20 cellular contexts compared by ENCODE assay signal in the genomic region with DNA sequence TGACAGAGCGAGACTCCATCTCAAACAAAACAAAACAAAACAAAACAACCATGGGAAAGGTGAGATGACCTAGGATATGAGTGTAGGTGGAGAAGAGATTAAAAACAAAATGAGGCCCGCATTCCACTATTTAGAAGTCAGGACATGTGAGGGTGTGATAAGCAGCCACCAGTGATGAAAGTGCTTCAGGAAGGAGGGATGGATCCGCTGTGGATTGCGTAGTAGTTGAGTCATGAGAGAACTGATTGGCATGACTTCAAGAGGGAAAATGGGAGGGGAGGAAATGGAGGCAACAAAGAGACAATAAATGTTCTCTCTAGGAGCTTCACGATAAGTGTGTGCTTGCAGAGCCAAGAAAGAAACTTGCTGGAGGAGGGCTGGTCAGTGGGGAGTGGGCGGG.
DNase-seq lines count a peak whose midpoint lies in the region; TF ChIP-seq lines count a peak whose summit lies in the region.
"Had no signal": no experiment of that assay in that cellular context is flagged by ENCODE, and none has a peak within 500 bp of the region (broad histone marks: within the 10 kb centered on the region; RNA-seq: fewer than 3 reads in every experiment).

No MANE protein-coding gene starts in this region.

- no peak overlapping the region for H3K4me2 ChIP-seq in trophoblast cell (ENCODE audit: low read length)

- H4K12ac ChIP-seq in trophoblast cell (ENCODE audit: low read depth, low read length) = no peak overlapping the region

- peaks cover 19% of the 10 kb centered on the region for H3K36me3 Mint-ChIP-seq in HFFc6 (ENCODE audit: low read depth)

- H2AFZ ChIP-seq in trophoblast cell (ENCODE audit: insufficient read depth, low read length, poor library complexity) = no peak overlapping the region

- H3K4me3 ChIP-seq in foreskin fibroblast (ENCODE audit: low read depth in 1 of 2, low read length in 2 of 2) (no peak overlapping the region), trophoblast cell (ENCODE audit: low read depth, low read length) (no peak overlapping the region)
- H3K4me3 ChIP-seq: Peyer's patch, upper lobe of left lung had no signal

- H2BK120ac ChIP-seq in trophoblast cell (ENCODE audit: insufficient read depth, low read length, poor library complexity) = no peak overlapping the region

- no peaks in the 10 kb centered on the region for H3K27me3 ChIP-seq in trophoblast cell (ENCODE audit: insufficient read depth, low read length)
- H3K27me3 ChIP-seq: Peyer's patch, upper lobe of left lung had no signal

- peaks cover 5% of the 10 kb centered on the region; the same call in 1 of the 2 replicates for H3K9me3 Mint-ChIP-seq in HFFc6
- H3K9me3 Mint-ChIP-seq: T-helper 1 cell treated with Interleukin-12 subunit alpha and Interleukin-12 subunit beta and Interleukin-4 antibody, amounts not matched to agents 30 μg/mL and 1 μg/mL, for 36 hours had no signal

- no peak overlapping the region for H3K18ac ChIP-seq in trophoblast cell (ENCODE audit: low read length)

- no peak overlapping the region for H2BK5ac ChIP-seq in trophoblast cell (ENCODE audit: low read depth, low read length, poor library complexity)

- no peaks in the 10 kb centered on the region; the same call in 1 of the 2 replicates for H3K27me3 Mint-ChIP-seq in HFFc6 (ENCODE audit: insufficient read depth)
- H3K27me3 Mint-ChIP-seq: activated naive CD8-positive, alpha-beta T cell treated with anti-CD3 and anti-CD28 coated beads, Interleukin-2, amount 10 ng/mL, durations not matched to agents 7 days and 5 days; naive B cell had no signal

- H3K4me1 ChIP-seq in trophoblast cell (ENCODE audit: control insufficient read depth in 1 of 2, insufficient read depth in 2 of 2, low read length in 2 of 2) = no peaks in the 10 kb centered on the region
- H3K4me1 ChIP-seq: Peyer's patch, upper lobe of left lung had no signal

- no peak overlapping the region for H3K4ac ChIP-seq in trophoblast cell (ENCODE audit: low read depth, low read length)

- no CpG with 5 or more reads among the region's 6 CpGs for WGBS in trophoblast cell (ENCODE audit: extremely low coverage, insufficient coverage, insufficient read length)

- no peak overlapping the region for H4K8ac ChIP-seq in trophoblast cell (ENCODE audit: low read depth, low read length)

- no peak overlapping the region for H3K23ac ChIP-seq in trophoblast cell (ENCODE audit: low read length)

- no peak overlapping the region for H3K14ac ChIP-seq in trophoblast cell (ENCODE audit: low read length)

- no peaks in the 10 kb centered on the region for H3K9me3 ChIP-seq in trophoblast cell (ENCODE audit: insufficient read depth, low read depth, low read length)
- H3K9me3 ChIP-seq: Peyer's patch, upper lobe of left lung had no signal

- H2BK12ac ChIP-seq in trophoblast cell (ENCODE audit: low read length) = no peak overlapping the region

- no peaks in the 10 kb centered on the region for H3K36me3 ChIP-seq in trophoblast cell (ENCODE audit: control insufficient read depth in 1 of 2, insufficient read depth in 2 of 2, low read length in 2 of 2)
- H3K36me3 ChIP-seq: Peyer's patch, upper lobe of left lung had no signal

- H3K27ac Mint-ChIP-seq in HFFc6 = peak overlapping the region; percentile 76
- H3K27ac Mint-ChIP-seq: activated naive CD8-positive, alpha-beta T cell treated with anti-CD3 and anti-CD28 coated beads, Interleukin-2, amount 10 ng/mL, durations not matched to agents 7 days and 5 days; naive B cell; T-helper 1 cell treated with Interleukin-12 subunit alpha and Interleukin-12 subunit beta and Interleukin-4 antibody, amounts not matched to agents 30 μg/mL and 1 μg/mL, for 36 hours had no signal

- H3K9ac ChIP-seq in trophoblast cell (ENCODE audit: low read length) = no peak overlapping the region

- H4K91ac ChIP-seq in trophoblast cell (ENCODE audit: low read depth, low read length) = no peak overlapping the region

- DNase-seq in HFFc6 (peak; percentile 41), amniotic epithelial cell (ENCODE audit: low read depth) (peak; percentile 93), foreskin fibroblast (peak; percentile 43 to 70), trophoblast cell (peak; percentile 61 to 80), GOT3 (lab: John Stamatoyannopoulos, UW) (no peak), NCI-H1417 (lab: John Stamatoyannopoulos, UW) (no peak), ureter (ENCODE audit: low spot score) (no peak), NCI-H748 (lab: John Stamatoyannopoulos, UW; ENCODE audit: unreplicated experiment) (no peak)
- DNase-seq: activated CD4-positive, alpha-beta T cell treated with anti-CD3 and anti-CD28 coated beads for 4 hours; activated naive CD8-positive, alpha-beta T cell treated with anti-CD3 and anti-CD28 coated beads, Interleukin-2, amount 10 ng/mL, durations not matched to agents 7 days and 5 days; activated T-cell treated with anti-CD3 and anti-CD28 coated beads for 4 hours; DMS79 treated with DMSO at 0.1 percent for 48 hours; left colon; naive B cell; NCI-H1694; NCI-H748 treated with DMSO at 0.1 percent for 48 hours; Peyer's patch; stimulated activated CD4-positive, alpha-beta T cell treated with anti-CD3 and anti-CD28 coated beads, Interleukin-4, amount 100 ng/mL, for 1 hour; upper lobe of left lung had no signal

- H3K4me1 Mint-ChIP-seq in HFFc6 (ENCODE audit: low read depth) = peaks cover 60% of the 10 kb centered on the region
- H3K4me1 Mint-ChIP-seq: activated naive CD8-positive, alpha-beta T cell treated with anti-CD3 and anti-CD28 coated beads, Interleukin-2, amount 10 ng/mL, durations not matched to agents 7 days and 5 days had no signal

- H2AK5ac ChIP-seq in trophoblast cell (ENCODE audit: low read length) = no peak overlapping the region

- no peaks in the 10 kb centered on the region for H3K79me1 ChIP-seq in trophoblast cell (ENCODE audit: low read length)

- no peak overlapping the region for H3K4me3 Mint-ChIP-seq in HFFc6
- H3K4me3 Mint-ChIP-seq: activated naive CD8-positive, alpha-beta T cell treated with anti-CD3 and anti-CD28 coated beads, Interleukin-2, amount 10 ng/mL, durations not matched to agents 7 days and 5 days; naive B cell; T-helper 1 cell treated with Interleukin-12 subunit alpha and Interleukin-12 subunit beta and Interleukin-4 antibody, amounts not matched to agents 30 μg/mL and 1 μg/mL, for 36 hours had no signal

- no peak overlapping the region for H3K27ac ChIP-seq in trophoblast cell (ENCODE audit: low read depth, low read length)
- H3K27ac ChIP-seq: Peyer's patch, upper lobe of left lung had no signal

- H3K79me2 ChIP-seq in trophoblast cell (ENCODE audit: control insufficient read depth, insufficient read depth, low read length, poor library complexity) = no peaks in the 10 kb centered on the region

- TF ChIP-seq CTCF in HFFc6 (IDR thresholded peaks at IDR 0.05) = no peak
- TF ChIP-seq CTCF in foreskin fibroblast (IDR thresholded peaks at IDR 0.05; ENCODE audit: low read depth, low read length) = no peak

Comparison
In these comparisons a context has a peak if more than half of its experiments do, and no peak if none do; other contexts are left out.
1. DNase-seq: peak in HFFc6 (single experiment), amniotic epithelial cell (single experiment), foreskin fibroblast (2 of 2) and trophoblast cell (2 of 2); none in GOT3 (single experiment), NCI-H1417 (0 of 3), ureter (single experiment) and NCI-H748 (single experiment).